ENCODE assay signal across 20 cellular contexts in the genomic region with DNA sequence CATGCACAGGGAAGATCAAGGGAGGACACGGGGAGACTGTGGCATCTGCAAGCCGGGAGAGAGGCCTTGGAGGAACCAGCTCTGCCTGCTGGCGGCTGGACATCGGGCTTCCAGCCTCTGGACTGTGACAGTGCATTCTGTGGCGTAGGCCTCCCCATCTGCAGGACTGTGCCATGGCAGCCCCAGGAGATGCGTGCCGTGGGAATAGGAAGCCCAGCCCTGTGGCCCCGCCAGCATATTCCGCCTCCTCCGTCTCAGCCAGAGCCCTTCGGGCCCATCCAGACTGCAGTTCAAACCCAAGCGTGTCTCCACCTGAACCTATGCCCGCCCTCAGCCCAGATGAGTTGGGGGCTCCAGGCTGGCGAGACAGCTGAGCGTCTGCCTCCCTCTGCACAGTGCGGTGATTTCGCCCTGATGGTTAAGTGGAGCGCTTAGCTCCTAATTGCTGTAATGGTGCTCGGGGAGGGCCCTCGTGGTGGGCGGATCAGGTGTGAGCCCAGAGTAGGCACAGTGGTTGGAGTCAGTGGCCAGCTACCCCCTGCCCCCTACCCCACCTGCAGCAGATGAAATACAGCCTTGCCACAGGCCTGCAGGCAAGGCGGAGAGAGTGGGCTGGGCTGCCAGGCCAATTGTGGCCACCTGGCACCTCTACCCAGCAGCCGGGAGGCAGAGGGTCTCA.
DNase-seq lines count a peak whose midpoint lies in the region; ATAC-seq and TF ChIP-seq lines count a peak whose summit lies in the region.
"Had no signal": no experiment of that assay in that cellular context is flagged by ENCODE, and none has a peak within 500 bp of the region (broad histone marks: within the 10 kb centered on the region; RNA-seq: fewer than 3 reads in every experiment).

No MANE protein-coding gene starts in this region.

- peaks cover 0 to 2% (median 0%) of the 10 kb centered on the region in 4 donors for H3K9me3 ChIP-seq in sigmoid colon
- H3K9me3 ChIP-seq: BE2C had no signal

- no peaks in the 10 kb centered on the region for H3K36me3 ChIP-seq in sigmoid colon
- H3K36me3 ChIP-seq: BE2C had no signal

- H3K27ac Mint-ChIP-seq in activated T-cell treated with anti-CD3 and anti-CD28 coated beads, Interleukin-2, amount 50 U/mL, for 24 hours = no peak overlapping the region
- no peak overlapping the region for H3K27ac Mint-ChIP-seq in activated CD4-positive, alpha-beta T cell treated with anti-CD3 and anti-CD28 coated beads, Interleukin-2, amount 10 ng/mL, durations not matched to agents 7 days and 5 days
- H3K27ac Mint-ChIP-seq: CD4-positive, alpha-beta memory T cell; HFFc6 had no signal

- WGBS in sigmoid colon, 2 donors = 87 to 89% methylated on average over 23 of the region's 23 CpGs

- H3K36me3 Mint-ChIP-seq in activated T-cell treated with anti-CD3 and anti-CD28 coated beads, Interleukin-2, amount 50 U/mL, for 24 hours (ENCODE audit: low read depth) = no peaks in the 10 kb centered on the region
- H3K36me3 Mint-ChIP-seq in activated CD4-positive, alpha-beta T cell treated with anti-CD3 and anti-CD28 coated beads, Interleukin-2, amount 10 ng/mL, durations not matched to agents 7 days and 5 days (ENCODE audit: low read depth) = no peaks in the 10 kb centered on the region
- H3K36me3 Mint-ChIP-seq: CD4-positive, alpha-beta memory T cell had no signal

- H3K27me3 ChIP-seq in sigmoid colon = no peaks in the 10 kb centered on the region
- H3K27me3 ChIP-seq: BE2C had no signal

- H3K4me1 Mint-ChIP-seq in activated T-cell treated with anti-CD3 and anti-CD28 coated beads, Interleukin-2, amount 50 U/mL, for 24 hours (ENCODE audit: low read depth) = no peaks in the 10 kb centered on the region
- no peaks in the 10 kb centered on the region for H3K4me1 Mint-ChIP-seq in activated CD4-positive, alpha-beta T cell treated with anti-CD3 and anti-CD28 coated beads, Interleukin-2, amount 10 ng/mL, durations not matched to agents 7 days and 5 days
- H3K4me1 Mint-ChIP-seq: CD4-positive, alpha-beta memory T cell had no signal

- H3K4me3 Mint-ChIP-seq in activated T-cell treated with anti-CD3 and anti-CD28 coated beads, Interleukin-2, amount 50 U/mL, for 24 hours = no peak overlapping the region
- H3K4me3 Mint-ChIP-seq in activated CD4-positive, alpha-beta T cell treated with anti-CD3 and anti-CD28 coated beads, Interleukin-2, amount 10 ng/mL, durations not matched to agents 7 days and 5 days = no peak overlapping the region
- H3K4me3 Mint-ChIP-seq: CD4-positive, alpha-beta memory T cell; HFFc6 had no signal

- no peak for TF ChIP-seq POLR2A in sigmoid colon (IDR thresholded peaks at IDR 0.05)

- H3K4me1 ChIP-seq in sigmoid colon = no peaks in the 10 kb centered on the region
- H3K4me1 ChIP-seq: BE2C had no signal

- CTCF ChIA-PET in activated CD4-positive, alpha-beta T cell treated with anti-CD3 and anti-CD28 coated beads, Interleukin-2, amount 10 ng/mL, durations not matched to agents 7 days and 5 days (lab: Charles Lee) = no interaction called here

- POLR2A ChIA-PET in activated CD4-positive, alpha-beta T cell treated with anti-CD3 and anti-CD28 coated beads, Interleukin-2, amount 10 ng/mL, durations not matched to agents 7 days and 5 days (lab: Charles Lee) = no interaction called here

- peak; percentile 12 for DNase-seq in activated T-cell treated with anti-CD3 and anti-CD28 coated beads, Interleukin-2, amount 50 U/mL, for 24 hours
- no peak for DNase-seq in activated T-cell treated with anti-CD3 and anti-CD28 coated beads for 4 hours
- DNase-seq in GM13976 (ENCODE audit: low spot score) = peak; percentile 11
- peak; percentile 33 for DNase-seq in left lobe of liver (ENCODE audit: low spot score)
- DNase-seq in sigmoid colon = peak; percentile 33
- DNase-seq in COLO829 (ENCODE audit: low spot score) = no peak
- DNase-seq in effector CD4-positive, alpha-beta T cell = no peak
- DNase-seq in activated CD4-positive, alpha-beta T cell treated with anti-CD3 and anti-CD28 coated beads, Interleukin-2, amount 10 ng/mL, durations not matched to agents 7 days and 5 days = no peak
- DNase-seq: BE2C; CD4-positive, alpha-beta memory T cell; DMS79; H7; HFFc6; KBM-7; NCI-H1105 treated with DMSO at 0.1 percent for 48 hours; NCI-H1694 treated with DMSO at 0.1 percent for 48 hours; NCI-H748 treated with DMSO at 0.1 percent for 48 hours; NK-92 treated with Interleukin-12 subunit alpha and Interleukin-12 subunit beta, amount 100 ng/mL, for 24 hours had no signal

- H3K27me3 Mint-ChIP-seq in activated T-cell treated with anti-CD3 and anti-CD28 coated beads, Interleukin-2, amount 50 U/mL, for 24 hours = no peaks in the 10 kb centered on the region
- no peaks in the 10 kb centered on the region for H3K27me3 Mint-ChIP-seq in activated CD4-positive, alpha-beta T cell treated with anti-CD3 and anti-CD28 coated beads, Interleukin-2, amount 10 ng/mL, durations not matched to agents 7 days and 5 days

- no peak overlapping the region for H3K27ac ChIP-seq in sigmoid colon

- intact Hi-C loops in sigmoid colon (cut with DNase I) = no loop called here

- H3K9me3 Mint-ChIP-seq in activated T-cell treated with anti-CD3 and anti-CD28 coated beads, Interleukin-2, amount 50 U/mL, for 24 hours = peaks cover 4% of the 10 kb centered on the region
- H3K9me3 Mint-ChIP-seq in activated CD4-positive, alpha-beta T cell treated with anti-CD3 and anti-CD28 coated beads, Interleukin-2, amount 10 ng/mL, durations not matched to agents 7 days and 5 days = peaks cover 2% of the 10 kb centered on the region

- ATAC-seq in left lobe of liver = no peak
- ATAC-seq: HepG2, Right ventricle myocardium inferior had no signal

- TF ChIP-seq CTCF in GM13976 (IDR thresholded peaks at IDR 0.05; ENCODE audit: borderline replicate concordance, control extremely low read depth, extremely low read depth, insufficient read depth, missing control alignments) (no peak), sigmoid colon (IDR thresholded peaks at IDR 0.05) (no peak)

- no peak overlapping the region for H3K4me3 ChIP-seq in sigmoid colon

- in situ Hi-C loops in GM13976 (cut with MboI; ENCODE audit: low sequenced_read_pairs, unreplicated experiment) = no loop called here

- TF ChIP-seq EP300 in sigmoid colon (IDR thresholded peaks at IDR 0.05) = no peak

Comparison
In these comparisons a context has a peak if more than half of its experiments do, and no peak if none do; other contexts are left out.
1. DNase-seq: peak in activated T-cell treated with anti-CD3 and anti-CD28 coated beads, Interleukin-2, amount 50 U/mL, for 24 hours (single experiment), GM13976 (single experiment), left lobe of liver (single experiment) and sigmoid colon (single experiment); none in activated T-cell treated with anti-CD3 and anti-CD28 coated beads for 4 hours (single experiment), COLO829 (single experiment), effector CD4-positive, alpha-beta T cell (single experiment) and activated CD4-positive, alpha-beta T cell treated with anti-CD3 and anti-CD28 coated beads, Interleukin-2, amount 10 ng/mL, durations not matched to agents 7 days and 5 days (single experiment).